In the genomic region with DNA sequence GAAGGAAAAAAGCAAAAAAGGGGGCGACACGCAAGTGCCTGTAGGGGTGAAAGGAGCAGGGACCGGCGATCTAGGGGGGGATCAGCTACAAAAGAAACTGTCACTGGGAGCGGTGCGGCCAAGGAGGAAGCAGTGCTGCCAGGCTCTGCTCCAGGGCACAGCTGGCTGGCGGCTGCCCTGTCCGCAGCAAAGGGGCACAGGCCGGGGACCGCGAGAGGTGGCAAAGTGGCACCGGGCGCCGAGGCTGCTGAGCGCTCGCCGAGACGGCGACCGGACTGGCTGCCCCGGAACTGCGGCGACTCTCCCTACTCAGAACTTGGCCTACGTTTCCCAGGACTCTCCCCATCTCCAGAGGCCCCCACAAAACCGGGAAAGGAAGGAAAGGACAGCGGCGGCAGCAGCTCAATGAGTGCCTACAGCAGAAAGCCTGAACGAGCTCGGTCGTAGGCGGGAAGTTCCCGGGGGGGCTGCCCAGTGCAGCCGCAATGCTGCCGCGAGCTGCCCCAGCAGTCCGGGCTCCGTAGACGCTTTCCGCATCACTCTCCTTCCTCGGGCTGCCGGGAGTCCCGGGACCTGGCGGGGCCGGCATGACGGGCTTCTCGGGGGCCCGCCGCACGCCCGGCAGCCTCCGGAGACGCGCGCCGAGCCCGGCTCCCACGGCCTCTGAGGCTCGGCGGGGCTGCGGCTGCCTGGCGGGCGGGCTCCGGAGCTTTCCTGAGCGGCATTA, we compare ENCODE assay signal across 8 cellular contexts. TPM values are rescaled to one million over a fixed set of nuclear protein-coding genes. Genes with fewer than 3 reads are reported as not detected.
DNase-seq lines count a peak whose midpoint lies in the region; ATAC-seq and TF ChIP-seq lines count a peak whose summit lies in the region.

No MANE protein-coding gene starts in this region.

- POLR2A ChIA-PET in BJ (lab: Charles Lee) = interaction anchor here (0.7 kb wide), 1 partner anchor 8 kb away, joined by 3 read pairs; no protein-coding TSS in a partner anchor

- H3K9ac ChIP-seq in SU-DHL-6 (ENCODE audit: low read length) = peak overlapping the region; percentile 99

- CTCF ChIA-PET in BJ (lab: Yijun Ruan, JAX) = interaction anchor here (0.6 to 1.9 kb wide), 9 partner anchors 9 to 223 kb away, joined by 3 to 11 read pairs (median 5); partner anchors contain the start of gene FAF1

- H2AFZ ChIP-seq in SU-DHL-6 (ENCODE audit: low read depth, low read length, severe bottlenecking) = peak overlapping the region; percentile 89

- H3K27me3 ChIP-seq in BJ (ENCODE audit: control insufficient read depth, insufficient read depth, low read length) (no peaks in the 10 kb centered on the region), SU-DHL-6 (ENCODE audit: low read length) (no peaks in the 10 kb centered on the region), gastrocnemius medialis (no peaks in the 10 kb centered on the region)

- intact Hi-C loops in gastrocnemius medialis (cut with DNase I; ENCODE audit: low total_unique reads) = loop anchor here (1.0 to 10.0 kb wide), 2 partner anchors 9 to 546 kb away; partner anchors contain the start of genes EPS15 and FAF1

- H3K9me3 ChIP-seq in SU-DHL-6 (ENCODE audit: insufficient read depth, low read length) (no peaks in the 10 kb centered on the region), gastrocnemius medialis (no peaks in the 10 kb centered on the region)

- peaks cover 12% of the 10 kb centered on the region for H4K20me1 ChIP-seq in SU-DHL-6 (ENCODE audit: low read depth, low read length)

- in situ Hi-C loops in gastrocnemius medialis (cut with MboI; ENCODE audit: low sequenced_read_pairs in 4 of 4) = no loop called here

- H3K4me1 ChIP-seq in gastrocnemius medialis = peaks cover 28 to 36% of the 10 kb centered on the region in 2 donors

- peaks cover 56% of the 10 kb centered on the region for H3F3A ChIP-seq in SU-DHL-6 (ENCODE audit: insufficient read depth)

- H3K27ac ChIP-seq in SU-DHL-6 (ENCODE audit: low read depth, low read length) (peak overlapping the region; percentile 99), gastrocnemius medialis (peak overlapping the region; percentile 96 to 99 (median 99))

- TF ChIP-seq POLR2A in gastrocnemius medialis (IDR thresholded peaks at IDR 0.05) = no peak

- peaks cover 51% of the 10 kb centered on the region for H3K79me2 ChIP-seq in SU-DHL-6 (ENCODE audit: insufficient read depth, low read length)

- DNase-seq in BJ (ENCODE audit: low read depth) (no peak), astrocyte of the hippocampus (ENCODE audit: low read depth, low spot score) (peak; percentile 76), gastrocnemius medialis (peak in 1 of 2 donors; percentile 50), medulla oblongata (ENCODE audit: extremely low spot score) (no peak)

- TF ChIP-seq CTCF in BJ (IDR thresholded peaks at IDR 0.05; ENCODE audit: insufficient read depth, low read depth, low read length) (no peak), SU-DHL-6 (IDR thresholded peaks at IDR 0.05; ENCODE audit: insufficient read depth, low read length, poor library complexity, severe bottlenecking) (no peak), gastrocnemius medialis (IDR thresholded peaks at IDR 0.05 in 4 of 5, conservative IDR thresholded peaks at IDR 0.05 in 1 of 5) (no peak)

- peak; percentile 32 for ATAC-seq in GM19035 (IDR thresholded peaks at IDR 0.05; ENCODE audit: unreplicated experiment)
- ATAC-seq in HG03175 (IDR thresholded peaks at IDR 0.05; ENCODE audit: unreplicated experiment) = peak; percentile 22
- peak; percentile 41 to 48 for ATAC-seq in gastrocnemius medialis

- H3K9me2 ChIP-seq in SU-DHL-6 (replicated peaks; ENCODE audit: insufficient read depth, low read length) = no peaks in the 10 kb centered on the region

- H3K4me3 ChIP-seq in BJ (ENCODE audit: low read depth, low read length) (peak overlapping the region; percentile 53), SU-DHL-6 (ENCODE audit: insufficient read depth, low read length, poor library complexity, severe bottlenecking) (peak overlapping the region; percentile 94), iPS-11a (ENCODE audit: low read depth, low read length) (peak overlapping the region; percentile 50), gastrocnemius medialis (peak overlapping the region; percentile 77 to 88 (median 80))

- H3K36me3 ChIP-seq in BJ (ENCODE audit: control insufficient read depth, insufficient read depth, low read length) (peaks cover 2% of the 10 kb centered on the region; the same call in 1 of the 2 replicates), SU-DHL-6 (ENCODE audit: low read length) (peaks cover 35% of the 10 kb centered on the region), gastrocnemius medialis (no peaks in the 10 kb centered on the region)

- peak overlapping the region; percentile 83 for H3K4me2 ChIP-seq in SU-DHL-6 (ENCODE audit: low read depth, low read length, poor library complexity, severe bottlenecking)

RNA-seq across cellular contexts. Expression of gene CDKN2C, which starts 1.0 kb away (rescaled TPM):
- 21.3 and 24.6 TPM in 2 replicates for polyA plus RNA-seq in BJ (2011; rRNA removed)
- polyA minus RNA-seq in BJ (2011; rRNA and poly(A)+ RNA removed) = 11.6 and 12.5 TPM in 2 replicates
- 10 to 100 TPM in 1 of 4 donors, 1 to 10 TPM in 3; 3.9 to 16.3 (median 6.3) TPM for total RNA-seq in gastrocnemius medialis

RNA-seq across cellular contexts. Expression of gene FAF1, which starts 9.0 kb away (rescaled TPM):
- 15.5 and 28.6 TPM in 2 replicates for polyA plus RNA-seq in BJ (2011; rRNA removed)
- 23.0 and 23.6 TPM in 2 replicates for polyA minus RNA-seq in BJ (2011; rRNA and poly(A)+ RNA removed)
- 100 to 1,000 TPM in 1 of 4 donors, 10 to 100 TPM in 3; 72.0 to 107 (median 92.0) TPM for total RNA-seq in gastrocnemius medialis
